ENCODE assay signal across 1 cellular context in genomic region chr10:104480797-104481196, GRCh38.
TF ChIP-seq lines count a peak whose summit lies in the region.

No MANE protein-coding gene starts in this region.

TF ChIP-seq in H1, 55 proteins besides CTCF, POLR2A, EP300 and RAD21:
- no peak for TF ChIP-seq YY1 (IDR thresholded peaks at IDR 0.05; ENCODE audit: low read depth, low read length)
- TF ChIP-seq CBX5 (IDR thresholded peaks at IDR 0.05; ENCODE audit: low read depth, low read length) = no peak
- no peak for TF ChIP-seq BACH1 (IDR thresholded peaks at IDR 0.05; ENCODE audit: low read length)
- no peak for TF ChIP-seq ZNF274 (IDR thresholded peaks at IDR 0.05; ENCODE audit: borderline replicate concordance, extremely low read depth, low read length)
- no peak for TF ChIP-seq JUN (IDR thresholded peaks at IDR 0.05; ENCODE audit: low read depth, low read length)
- TF ChIP-seq BRCA1 (IDR thresholded peaks at IDR 0.05; ENCODE audit: low read depth, low read length) = no peak
